In genomic region chr9:38008168-38009034, GRCh38 we compare ENCODE assay signal across 8 cellular contexts.
DNase-seq lines count a peak whose midpoint lies in the region; ATAC-seq and TF ChIP-seq lines count a peak whose summit lies in the region.

No MANE protein-coding gene starts in this region.

- no peak overlapping the region for H3K4me3 Mint-ChIP-seq in CD8-positive, alpha-beta memory T cell
- no peak overlapping the region for H3K4me3 Mint-ChIP-seq in mesothelial cell of epicardium

- peak overlapping the region in 2 of 5 donors; percentile 23 to 48 for H3K9ac ChIP-seq in subcutaneous abdominal adipose tissue (ENCODE audit: low read length in 5 of 5)

- no peaks in the 10 kb centered on the region for H3K27me3 ChIP-seq in CD8-positive, alpha-beta memory T cell (ENCODE audit: insufficient read depth, low read length, poor library complexity, severe bottlenecking)
- H3K27me3 ChIP-seq in SJSA1 (replicated peaks): no peaks in the 10 kb centered on the region
- no peaks in the 10 kb centered on the region for H3K27me3 ChIP-seq in subcutaneous abdominal adipose tissue (ENCODE audit: control insufficient read depth in 5 of 5, insufficient read depth in 4 of 5, low read length in 5 of 5)

- POLR2A ChIA-PET in CD8-positive, alpha-beta memory T cell (lab: Charles Lee): no interaction called here

- ATAC-seq in GM19372 (IDR thresholded peaks at IDR 0.05; ENCODE audit: low read depth, unreplicated experiment) (peak; percentile 68), HG03378 (IDR thresholded peaks at IDR 0.05; ENCODE audit: unreplicated experiment) (peak; percentile 85)

- no peaks in the 10 kb centered on the region for H3K36me3 ChIP-seq in CD8-positive, alpha-beta memory T cell (ENCODE audit: insufficient read depth, low read length)
- H3K36me3 ChIP-seq in SJSA1 (peaks cover 17% of the 10 kb centered on the region), subcutaneous abdominal adipose tissue (ENCODE audit: control insufficient read depth in 5 of 5, insufficient read depth in 5 of 5, low read length in 5 of 5) (peaks cover 0 to 5% (median 5%) of the 10 kb centered on the region in 5 donors)

- no peak overlapping the region for H3K27ac ChIP-seq in CD8-positive, alpha-beta memory T cell (ENCODE audit: low read depth, low read length)
- peak overlapping the region; percentile 86 for H3K27ac ChIP-seq in SJSA1
- H3K27ac ChIP-seq in subcutaneous abdominal adipose tissue (ENCODE audit: low read depth, low read length): peak overlapping the region; percentile 55

- peaks cover 13% of the 10 kb centered on the region for H3K4me1 ChIP-seq in CD8-positive, alpha-beta memory T cell (ENCODE audit: insufficient read depth, low read length)
- H3K4me1 ChIP-seq in SJSA1 (replicated peaks) (peaks cover 38% of the 10 kb centered on the region), subcutaneous abdominal adipose tissue (ENCODE audit: control insufficient read depth in 5 of 5, insufficient read depth in 5 of 5, low read length in 5 of 5) (peaks cover 3 to 50% (median 17%) of the 10 kb centered on the region in 5 donors)

- H3K4me1 Mint-ChIP-seq in CD8-positive, alpha-beta memory T cell: peaks cover 12 to 19% (median 15%) of the 10 kb centered on the region in 3 donors
- peaks cover 14% of the 10 kb centered on the region for H3K4me1 Mint-ChIP-seq in mesothelial cell of epicardium

- TF ChIP-seq CTCF in mesothelial cell of epicardium (IDR thresholded peaks at IDR 0.05; ENCODE audit: unreplicated experiment): no peak

- no peaks in the 10 kb centered on the region for H3K9me3 ChIP-seq in CD8-positive, alpha-beta memory T cell (ENCODE audit: low read length)
- H3K9me3 ChIP-seq in SJSA1 (replicated peaks) (no peaks in the 10 kb centered on the region), subcutaneous abdominal adipose tissue (ENCODE audit: control insufficient read depth in 5 of 5, low read length in 5 of 5) (no peaks in the 10 kb centered on the region)

- H3K36me3 Mint-ChIP-seq in CD8-positive, alpha-beta memory T cell: no peaks in the 10 kb centered on the region
- H3K36me3 Mint-ChIP-seq in mesothelial cell of epicardium: peaks cover 2% of the 10 kb centered on the region

- no peak overlapping the region for H3K4me3 ChIP-seq in CD8-positive, alpha-beta memory T cell (ENCODE audit: low read length)
- H3K4me3 ChIP-seq in SJSA1 (no peak overlapping the region), subcutaneous abdominal adipose tissue (ENCODE audit: low read depth in 1 of 5, low read length in 5 of 5) (no peak overlapping the region)

- no peaks in the 10 kb centered on the region for H3K9me3 Mint-ChIP-seq in CD8-positive, alpha-beta memory T cell
- H3K9me3 Mint-ChIP-seq in mesothelial cell of epicardium: no peaks in the 10 kb centered on the region

- peak overlapping the region in 5 of 8 donors; percentile 54 to 95 (median 54) for H3K27ac Mint-ChIP-seq in CD8-positive, alpha-beta memory T cell
- H3K27ac Mint-ChIP-seq in mesothelial cell of epicardium: peak overlapping the region; percentile 68

- DNase-seq in CD8-positive, alpha-beta memory T cell: no peak
- DNase-seq in SJSA1 (ENCODE audit: low read depth in 1 of 2, low spot score in 2 of 2): peak; percentile 67 to 79
- peak; percentile 38 for DNase-seq in dedifferentiated amniotic fluid mesenchymal stem cell (ENCODE audit: extremely low spot score)
- DNase-seq in mesothelial cell of epicardium (ENCODE audit: low spot score in 2 of 2, unreplicated experiment in 2 of 2): no peak
- DNase-seq in cortex of kidney (lab: John Stamatoyannopoulos, UW): no peak

- CTCF ChIA-PET in CD8-positive, alpha-beta memory T cell (lab: Charles Lee): no interaction called here

- no peaks in the 10 kb centered on the region for H3K27me3 Mint-ChIP-seq in CD8-positive, alpha-beta memory T cell
- H3K27me3 Mint-ChIP-seq in mesothelial cell of epicardium (ENCODE audit: low read depth): no peaks in the 10 kb centered on the region

Comparison
In these comparisons a context has a peak if more than half of its experiments do, and no peak if none do; other contexts are left out.
1. DNase-seq: peak in SJSA1 (2 of 2) and dedifferentiated amniotic fluid mesenchymal stem cell (single experiment); none in CD8-positive, alpha-beta memory T cell (0 of 5), mesothelial cell of epicardium (0 of 2) and cortex of kidney (single experiment).